8 cellular contexts compared by ENCODE assay signal in genomic region chr21:44845418-44846200, GRCh38. TPM values are rescaled to one million over a fixed set of nuclear protein-coding genes. Genes with fewer than 3 reads are reported as not detected.
DNase-seq lines count a peak whose midpoint lies in the region; ATAC-seq and TF ChIP-seq lines count a peak whose summit lies in the region.

No MANE protein-coding gene starts in this region.

- no peaks in the 10 kb centered on the region for H3K27me3 Mint-ChIP-seq in activated CD4-positive, alpha-beta T cell treated with anti-CD3 and anti-CD28 coated beads, Interleukin-2, amount 10 ng/mL, durations not matched to agents 24 days and 14 days

- H3K4me1 Mint-ChIP-seq in activated CD4-positive, alpha-beta T cell treated with anti-CD3 and anti-CD28 coated beads, Interleukin-2, amount 10 ng/mL, durations not matched to agents 24 days and 14 days: peaks cover 10% of the 10 kb centered on the region
- H3K4me1 Mint-ChIP-seq in stimulated activated effector memory CD8-positive, alpha-beta T cell treated with anti-CD3 and anti-CD28 coated beads, Interleukin-12 subunit alpha, Interleukin-12 subunit beta, amount 100 ng/mL, for 72 hours: peaks cover 10% of the 10 kb centered on the region

- H3K36me3 ChIP-seq in effector memory CD4-positive, alpha-beta T cell (ENCODE audit: control insufficient read depth, insufficient read depth, low read length): peaks cover 15% of the 10 kb centered on the region

- peaks cover 12% of the 10 kb centered on the region for H3K36me3 Mint-ChIP-seq in activated CD4-positive, alpha-beta T cell treated with anti-CD3 and anti-CD28 coated beads, Interleukin-2, amount 10 ng/mL, durations not matched to agents 24 days and 14 days (ENCODE audit: low read depth)
- H3K36me3 Mint-ChIP-seq in stimulated activated effector memory CD8-positive, alpha-beta T cell treated with anti-CD3 and anti-CD28 coated beads, Interleukin-12 subunit alpha, Interleukin-12 subunit beta, amount 100 ng/mL, for 72 hours: peaks cover 32% of the 10 kb centered on the region

- ATAC-seq in GM18861 (IDR thresholded peaks at IDR 0.05; ENCODE audit: unreplicated experiment): peak; percentile 58
- peak; percentile 81 for ATAC-seq in stimulated activated effector memory CD8-positive, alpha-beta T cell treated with anti-CD3 and anti-CD28 coated beads, Interleukin-12 subunit alpha, Interleukin-12 subunit beta, amount 100 ng/mL, for 72 hours
- ATAC-seq in GM19324 (IDR thresholded peaks at IDR 0.05; ENCODE audit: low FRiP score, unreplicated experiment): no peak

- peak; percentile 53 for TF ChIP-seq POLR2A in NB4 (IDR thresholded peaks at IDR 0.05; ENCODE audit: extremely low read depth, insufficient read length)

- peak overlapping the region; percentile 11 for H3K27ac ChIP-seq in effector memory CD4-positive, alpha-beta T cell (ENCODE audit: insufficient read depth, low read length, poor library complexity, severe bottlenecking)

- no peaks in the 10 kb centered on the region for H3K9me3 ChIP-seq in effector memory CD4-positive, alpha-beta T cell (ENCODE audit: control insufficient read depth, low read length)

- peak overlapping the region; percentile 56 for H3K4me3 ChIP-seq in NB4 (ENCODE audit: low read depth, low read length)
- H3K4me3 ChIP-seq in effector memory CD4-positive, alpha-beta T cell (ENCODE audit: insufficient read depth, low read depth, low read length, poor library complexity, severe bottlenecking): peak overlapping the region; percentile 45

- no peaks in the 10 kb centered on the region for H3K27me3 ChIP-seq in effector memory CD4-positive, alpha-beta T cell (replicated peaks; ENCODE audit: control insufficient read depth, insufficient read depth, low read length, poor library complexity, severe bottlenecking)

- peak; percentile 27 for TF ChIP-seq CTCF in NB4 (IDR thresholded peaks at IDR 0.05; ENCODE audit: low read depth, low read length)

- intact Hi-C loops in activated CD4-positive, alpha-beta T cell treated with anti-CD3 and anti-CD28 coated beads, Interleukin-2, amount 10 ng/mL, durations not matched to agents 24 days and 14 days (cut with micrococcal nuclease): loop anchor here (2.0 kb wide), 2 partner anchors 27 kb away; partner anchors contain the start of genes PTTG1IP and SUMO3

- H3K27ac Mint-ChIP-seq in activated CD4-positive, alpha-beta T cell treated with anti-CD3 and anti-CD28 coated beads, Interleukin-2, amount 10 ng/mL, durations not matched to agents 24 days and 14 days: peak overlapping the region; percentile 70
- peak overlapping the region; percentile 74 for H3K27ac Mint-ChIP-seq in stimulated activated effector memory CD8-positive, alpha-beta T cell treated with anti-CD3 and anti-CD28 coated beads, Interleukin-12 subunit alpha, Interleukin-12 subunit beta, amount 100 ng/mL, for 72 hours

- peaks cover 16% of the 10 kb centered on the region for H3K4me1 ChIP-seq in effector memory CD4-positive, alpha-beta T cell (ENCODE audit: control insufficient read depth, insufficient read depth, low read length, poor library complexity, severe bottlenecking)

- peak overlapping the region; percentile 73 for H3K4me3 Mint-ChIP-seq in activated CD4-positive, alpha-beta T cell treated with anti-CD3 and anti-CD28 coated beads, Interleukin-2, amount 10 ng/mL, durations not matched to agents 24 days and 14 days
- H3K4me3 Mint-ChIP-seq in stimulated activated effector memory CD8-positive, alpha-beta T cell treated with anti-CD3 and anti-CD28 coated beads, Interleukin-12 subunit alpha, Interleukin-12 subunit beta, amount 100 ng/mL, for 72 hours: peak overlapping the region; percentile 54

- H3K9me3 Mint-ChIP-seq in activated CD4-positive, alpha-beta T cell treated with anti-CD3 and anti-CD28 coated beads, Interleukin-2, amount 10 ng/mL, durations not matched to agents 24 days and 14 days: no peaks in the 10 kb centered on the region
- H3K9me3 Mint-ChIP-seq in stimulated activated effector memory CD8-positive, alpha-beta T cell treated with anti-CD3 and anti-CD28 coated beads, Interleukin-12 subunit alpha, Interleukin-12 subunit beta, amount 100 ng/mL, for 72 hours: no peaks in the 10 kb centered on the region

- DNase-seq in AG08396 (ENCODE audit: low spot score) (peak; percentile 82), NB4 (ENCODE audit: low read depth) (peak; percentile 92), mesenteric fat pad (ENCODE audit: low spot score) (peak; percentile 91)
- peak; percentile 91 for DNase-seq in activated CD4-positive, alpha-beta T cell treated with anti-CD3 and anti-CD28 coated beads, Interleukin-2, amount 10 ng/mL, durations not matched to agents 24 days and 14 days
- peak; percentile 18 to 40 (median 24) for DNase-seq in effector memory CD4-positive, alpha-beta T cell
- DNase-seq in stimulated activated effector memory CD8-positive, alpha-beta T cell treated with anti-CD3 and anti-CD28 coated beads, Interleukin-12 subunit alpha, Interleukin-12 subunit beta, amount 100 ng/mL, for 72 hours (ENCODE audit: low spot score in 2 of 2): peak; percentile 42 to 72

RNA-seq across cellular contexts. Expression of gene SUMO3, which starts 27.7 kb away (rescaled TPM):
- total RNA-seq in activated CD4-positive, alpha-beta T cell treated with anti-CD3 and anti-CD28 coated beads, Interleukin-2, amount 10 ng/mL, durations not matched to agents 24 days and 14 days: 90.3 and 90.6 TPM in 2 replicates
- 82.2 TPM for total RNA-seq in mesenteric fat pad

RNA-seq across cellular contexts. Expression of gene PTTG1IP, which starts 27.9 kb away (rescaled TPM):
- total RNA-seq in activated CD4-positive, alpha-beta T cell treated with anti-CD3 and anti-CD28 coated beads, Interleukin-2, amount 10 ng/mL, durations not matched to agents 24 days and 14 days: 44.2 and 46.5 TPM in 2 replicates
- total RNA-seq in mesenteric fat pad: 161 TPM

RNA-seq across cellular contexts. Expression of gene UBE2G2, which starts 44.0 kb away (rescaled TPM):
- 143 and 148 TPM in 2 replicates for total RNA-seq in activated CD4-positive, alpha-beta T cell treated with anti-CD3 and anti-CD28 coated beads, Interleukin-2, amount 10 ng/mL, durations not matched to agents 24 days and 14 days
- total RNA-seq in mesenteric fat pad: 123 TPM

Comparison
In these comparisons a context has a peak if more than half of its experiments do, and no peak if none do; other contexts are left out.
1. DNase-seq: peak in every context shown above with its lines; median percentile 92 in NB4; 91 in activated CD4-positive, alpha-beta T cell treated with anti-CD3 and anti-CD28 coated beads, Interleukin-2, amount 10 ng/mL, durations not matched to agents 24 days and 14 days; 91 in mesenteric fat pad; 82 in AG08396; 57 in stimulated activated effector memory CD8-positive, alpha-beta T cell treated with anti-CD3 and anti-CD28 coated beads, Interleukin-12 subunit alpha, Interleukin-12 subunit beta, amount 100 ng/mL, for 72 hours; 24 in effector memory CD4-positive, alpha-beta T cell.